1 cellular context compared by ENCODE assay signal in the genomic region with DNA sequence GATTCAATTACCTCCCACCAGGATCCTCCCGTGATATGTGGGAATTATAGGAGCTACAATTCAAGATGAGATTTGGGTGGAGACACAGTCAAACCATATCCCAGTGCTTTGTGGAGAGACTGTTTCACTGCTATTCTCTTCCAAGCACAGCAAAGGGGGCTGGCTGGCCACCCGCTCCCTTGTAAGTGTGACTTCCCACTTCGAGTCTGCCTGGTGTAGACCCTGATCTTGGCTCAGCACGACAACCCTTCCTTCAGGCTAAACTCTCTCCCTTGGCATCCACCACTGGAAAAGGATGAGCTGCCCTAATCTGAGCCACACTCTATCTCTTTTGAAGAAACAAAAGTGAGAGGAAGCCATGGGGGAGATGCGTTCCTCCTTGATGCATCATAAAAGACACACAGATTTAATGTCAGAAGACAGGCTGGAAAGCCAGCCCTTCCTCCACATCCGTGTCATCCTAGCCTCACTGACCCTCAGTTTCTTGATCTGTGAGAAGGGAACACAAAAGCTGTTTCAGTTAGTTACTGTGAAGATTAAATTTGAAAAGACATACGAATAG.
TF ChIP-seq lines count a peak whose summit lies in the region.

No MANE protein-coding gene starts in this region.

TF ChIP-seq in H1, 55 proteins besides CTCF, POLR2A, EP300 and RAD21:
- TF ChIP-seq CREB1 (IDR thresholded peaks at IDR 0.05) (no peak), TEAD4 (IDR thresholded peaks at IDR 0.05; ENCODE audit: low read depth, low read length) (no peak), TAF1 (IDR thresholded peaks at IDR 0.05; ENCODE audit: low read depth, low read length) (no peak), TAF7 (optimal IDR thresholded peaks at IDR 0.05; ENCODE audit: borderline replicate concordance, low read depth, low read length) (no peak), JUN (IDR thresholded peaks at IDR 0.05; ENCODE audit: low read depth, low read length) (no peak)
- TF ChIP-seq, protein P1, sequence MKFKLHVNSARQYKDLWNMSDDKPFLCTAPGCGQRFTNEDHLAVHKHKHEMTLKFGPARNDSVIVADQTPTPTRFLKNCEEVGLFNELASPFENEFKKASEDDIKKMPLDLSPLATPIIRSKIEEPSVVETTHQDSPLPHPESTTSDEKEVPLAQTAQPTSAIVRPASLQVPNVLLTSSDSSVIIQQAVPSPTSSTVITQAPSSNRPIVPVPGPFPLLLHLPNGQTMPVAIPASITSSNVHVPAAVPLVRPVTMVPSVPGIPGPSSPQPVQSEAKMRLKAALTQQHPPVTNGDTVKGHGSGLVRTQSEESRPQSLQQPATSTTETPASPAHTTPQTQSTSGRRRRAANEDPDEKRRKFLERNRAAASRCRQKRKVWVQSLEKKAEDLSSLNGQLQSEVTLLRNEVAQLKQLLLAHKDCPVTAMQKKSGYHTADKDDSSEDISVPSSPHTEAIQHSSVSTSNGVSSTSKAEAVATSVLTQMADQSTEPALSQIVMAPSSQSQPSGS (IDR thresholded peaks at IDR 0.05; ENCODE audit: low read length), result no peak
